18 cellular contexts compared by ENCODE assay signal in the genomic region with DNA sequence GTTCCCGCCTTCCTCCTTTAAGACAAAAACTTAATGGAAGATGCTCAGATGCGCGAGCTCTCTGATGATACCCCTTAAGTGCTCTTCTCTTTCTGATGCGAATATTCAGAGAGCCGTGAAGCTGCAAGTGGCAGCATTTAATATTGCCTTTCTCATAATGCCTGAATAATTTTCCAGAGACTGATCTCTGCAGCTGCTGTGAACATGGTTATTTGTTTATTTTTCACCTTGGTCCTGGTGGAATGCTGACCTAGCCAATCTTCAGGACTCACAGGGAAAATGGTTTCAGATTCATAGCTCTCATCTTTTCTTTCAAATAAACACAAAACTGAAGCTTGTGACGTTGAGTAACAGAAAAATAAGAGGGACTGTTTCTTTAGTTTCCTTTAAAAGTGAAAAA.
"Had no signal": no experiment of that assay in that cellular context is flagged by ENCODE, and none has a peak within 500 bp of the region (broad histone marks: within the 10 kb centered on the region; RNA-seq: fewer than 3 reads in every experiment).

No MANE protein-coding gene starts in this region.

- H3K9me3 Mint-ChIP-seq: activated naive CD8-positive, alpha-beta T cell treated with anti-CD3 and anti-CD28 coated beads, Interleukin-2, amount 10 ng/mL, durations not matched to agents 7 days and 5 days; central memory CD8-positive, alpha-beta T cell; natural killer cell treated with Interleukin-12 subunit alpha and Interleukin-12 subunit beta and Interleukin-15 and Interleukin-18, amount 100 ng/mL, for 72 hours had no signal

- H3K4me3 Mint-ChIP-seq: activated naive CD8-positive, alpha-beta T cell treated with anti-CD3 and anti-CD28 coated beads, Interleukin-2, amount 10 ng/mL, durations not matched to agents 7 days and 5 days; central memory CD8-positive, alpha-beta T cell; natural killer cell treated with Interleukin-12 subunit alpha and Interleukin-12 subunit beta and Interleukin-15 and Interleukin-18, amount 100 ng/mL, for 72 hours had no signal

- H3K4me3 ChIP-seq: skin epidermis, transverse colon, vagina had no signal

- H3K4me1 ChIP-seq: foreskin keratinocyte had no signal

- H3K27ac ChIP-seq: brain microvascular endothelial cell, foreskin keratinocyte, skin epidermis, transverse colon, vagina had no signal

- H3K36me3 Mint-ChIP-seq: activated naive CD8-positive, alpha-beta T cell treated with anti-CD3 and anti-CD28 coated beads, Interleukin-2, amount 10 ng/mL, durations not matched to agents 7 days and 5 days; natural killer cell treated with Interleukin-12 subunit alpha and Interleukin-12 subunit beta and Interleukin-15 and Interleukin-18, amount 100 ng/mL, for 72 hours had no signal

- H3K27me3 Mint-ChIP-seq: progenitor cell of endocrine pancreas had no signal

- ATAC-seq: foreskin keratinocyte; natural killer cell treated with Interleukin-12 subunit alpha and Interleukin-12 subunit beta and Interleukin-15 and Interleukin-18, amount 100 ng/mL, for 72 hours; right cardiac atrium; stimulated activated naive CD8-positive, alpha-beta T cell treated with anti-CD3 and anti-CD28 coated beads, Interleukin-15, Interleukin-2, amounts not matched to agents 100 U/mL and 50 U/mL, for 24 hours had no signal

- H3K9me3 ChIP-seq: transverse colon, vagina had no signal

- H3K27ac Mint-ChIP-seq: activated naive CD8-positive, alpha-beta T cell treated with anti-CD3 and anti-CD28 coated beads, Interleukin-2, amount 10 ng/mL, durations not matched to agents 7 days and 5 days; natural killer cell treated with Interleukin-12 subunit alpha and Interleukin-12 subunit beta and Interleukin-15 and Interleukin-18, amount 100 ng/mL, for 72 hours; progenitor cell of endocrine pancreas had no signal

- H3K27me3 ChIP-seq: brain microvascular endothelial cell, foreskin keratinocyte, vagina had no signal

- H3K36me3 ChIP-seq: brain microvascular endothelial cell, transverse colon, vagina had no signal

- H3K4me1 Mint-ChIP-seq: central memory CD8-positive, alpha-beta T cell had no signal

- DNase-seq: activated CD4-positive, CD25-positive, alpha-beta regulatory T cell treated with anti-CD3 and anti-CD28 coated beads, Interleukin-2, amount 50 U/mL, for 72 hours; activated naive CD4-positive, alpha-beta T cell; activated naive CD8-positive, alpha-beta T cell treated with anti-CD3 and anti-CD28 coated beads, Interleukin-2, amount 10 ng/mL, durations not matched to agents 7 days and 5 days; activated T-cell treated with anti-CD3 and anti-CD28 coated beads for 4 hours; anterior cingulate cortex; brain microvascular endothelial cell; cortex of kidney; effector CD4-positive, alpha-beta T cell; foreskin keratinocyte; nucleus accumbens; right cardiac atrium; stimulated activated naive CD8-positive, alpha-beta T cell treated with anti-CD3 and anti-CD28 coated beads, Interleukin-15, Interleukin-2, amounts not matched to agents 100 U/mL and 50 U/mL, for 24 hours; transverse colon had no signal
